18 cellular contexts compared by ENCODE assay signal in the genomic region with DNA sequence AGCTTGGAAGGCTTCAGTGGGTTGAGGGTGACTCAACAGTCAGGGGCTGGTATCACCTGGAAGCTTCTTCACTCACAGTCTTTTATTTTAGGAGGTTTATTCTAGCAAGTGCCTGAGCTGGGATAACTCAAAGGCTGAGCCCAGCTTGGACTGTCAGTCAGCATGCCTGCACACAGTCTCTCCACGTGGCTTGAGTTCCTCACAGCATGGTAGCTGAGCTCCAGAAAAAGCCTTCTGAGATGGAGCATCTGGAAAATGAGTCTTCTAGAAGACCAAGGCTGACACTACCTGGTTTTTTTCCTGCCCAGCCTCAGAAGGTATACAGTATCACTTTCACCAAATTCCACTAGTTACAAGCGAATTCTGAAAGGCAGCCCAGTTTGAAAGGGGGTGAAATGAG.
"Had no signal": no experiment of that assay in that cellular context is flagged by ENCODE, and none has a peak within 500 bp of the region (broad histone marks: within the 10 kb centered on the region; RNA-seq: fewer than 3 reads in every experiment).

No MANE protein-coding gene starts in this region.

- H3K27ac Mint-ChIP-seq: T-cell; T-helper 1 cell treated with Interleukin-12 subunit alpha and Interleukin-12 subunit beta and Interleukin-4 antibody, amounts not matched to agents 30 μg/mL and 1 μg/mL, for 36 hours had no signal

- H3K27me3 Mint-ChIP-seq: T-cell had no signal

- H3K36me3 Mint-ChIP-seq: T-cell had no signal

- H3K9me3 ChIP-seq: SK-N-SH had no signal

- H3K4me3 Mint-ChIP-seq: T-cell; T-helper 1 cell treated with Interleukin-12 subunit alpha and Interleukin-12 subunit beta and Interleukin-4 antibody, amounts not matched to agents 30 μg/mL and 1 μg/mL, for 36 hours had no signal

- ATAC-seq: Panc1, PC-3, T-cell had no signal

- H3K4me1 Mint-ChIP-seq: T-cell had no signal

- H3K27ac ChIP-seq: RWPE1 had no signal

- DNase-seq: IMR-90, Karpas-422, KG1, MM.1S, NCI-H1092 treated with DMSO at 0.1 percent for 48 hours, NCI-H2029, NCI-H2081 treated with DMSO at 0.1 percent for 48 hours, NCI-H510A, NCI-H524 treated with DMSO at 0.1 percent for 48 hours, NCI-H774, PC-3, SHP77, SK-N-SH, SW 1271, T-cell had no signal
